35 cellular contexts compared by ENCODE assay signal in the genomic region with DNA sequence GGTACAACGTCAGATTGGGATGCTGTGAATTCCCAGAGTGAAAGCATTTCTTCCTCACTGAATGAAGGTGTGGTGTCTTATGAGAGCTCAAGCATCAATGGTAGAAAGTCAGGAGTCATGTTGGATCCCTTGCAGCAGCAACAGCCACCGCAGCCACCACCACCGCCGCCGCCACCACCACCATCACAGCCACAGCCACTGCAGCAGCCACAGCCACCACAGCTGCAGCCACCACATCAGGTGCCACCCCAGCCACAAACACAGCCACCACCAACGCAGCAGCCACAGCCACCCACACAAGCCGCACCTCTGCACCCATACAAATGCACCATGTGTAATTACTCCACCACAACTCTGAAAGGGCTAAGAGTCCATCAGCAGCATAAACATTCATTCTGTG.
"Had no signal": no experiment of that assay in that cellular context is flagged by ENCODE, and none has a peak within 500 bp of the region (broad histone marks: within the 10 kb centered on the region; RNA-seq: fewer than 3 reads in every experiment).

No MANE protein-coding gene starts in this region.

- H3K27ac ChIP-seq: KMS-11 had no signal

- DNase-seq: Kasumi-1, KBM-7, KG1, MG63, MM.1S, MV-4-11, NCI-H1048, NCI-H1092, NCI-H1092 treated with DMSO at 0.1 percent for 48 hours, NCI-H1105, NCI-H1105 treated with DMSO at 0.1 percent for 48 hours, NCI-H1417, NCI-H1417 treated with DMSO at 0.1 percent for 48 hours, NCI-H1436, NCI-H1436 treated with DMSO at 0.1 percent for 48 hours, NCI-H146, NCI-H1694, NCI-H1694 treated with DMSO at 0.1 percent for 48 hours, NCI-H187, NCI-H187 treated with DMSO at 0.1 percent for 48 hours, NCI-H1930, NCI-H2029, NCI-H2029 treated with DMSO at 0.1 percent for 48 hours, NCI-H2081, NCI-H2081 treated with DMSO at 0.1 percent for 48 hours, NCI-H2107, NCI-H2171, NCI-H2171 treated with DMSO at 0.1 percent for 48 hours, NCI-H2227 treated with DMSO at 0.1 percent for 48 hours, NCI-H226, NCI-H345, NCI-H446, NCI-H446 treated with DMSO at 0.1 percent for 48 hours, NCI-H510A had no signal

- H3K4me3 ChIP-seq: MG63 had no signal

- H3K9ac ChIP-seq: KMS-11 had no signal

- H3K4me2 ChIP-seq: KMS-11 had no signal

- H3K9me3 ChIP-seq: MG63 had no signal

- H3K27me3 ChIP-seq: MG63 had no signal
